13 cellular contexts compared by ENCODE assay signal in the genomic region with DNA sequence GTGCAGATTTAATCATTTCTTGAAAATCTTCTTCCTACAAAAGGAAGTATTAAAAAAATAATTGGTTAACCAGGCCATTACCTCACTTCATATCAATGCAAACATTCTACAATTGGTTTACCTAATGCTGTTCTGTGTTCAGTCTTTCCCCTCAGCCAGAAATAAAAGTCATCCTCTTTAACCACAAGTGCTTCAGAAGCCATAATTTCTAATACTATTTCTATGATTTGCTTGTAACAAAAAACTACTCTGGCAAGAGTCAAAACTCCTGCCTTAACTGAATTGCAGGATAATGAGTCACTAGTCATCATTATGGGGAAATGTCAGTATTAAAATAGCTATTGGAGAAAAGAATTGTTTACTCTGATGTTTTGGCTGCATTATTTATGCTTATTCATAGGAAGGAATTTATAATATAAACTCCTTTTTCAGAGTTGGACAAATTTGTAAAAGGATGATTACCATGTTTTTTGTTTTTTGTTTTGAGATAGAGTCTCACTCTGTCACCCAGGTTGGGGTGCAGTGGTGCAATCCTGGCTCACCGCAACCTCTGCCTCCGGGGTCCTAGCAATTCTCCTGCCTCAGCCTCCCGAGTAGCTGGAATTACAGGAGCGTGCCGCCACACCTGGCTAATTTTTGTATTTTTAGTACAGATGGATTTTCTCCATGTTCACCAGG. TPM values are rescaled to one million over a fixed set of nuclear protein-coding genes. Genes with fewer than 3 reads are reported as not detected.
DNase-seq lines count a peak whose midpoint lies in the region; ATAC-seq, FAIRE-seq and TF ChIP-seq lines count a peak whose summit lies in the region.
"Had no signal": no experiment of that assay in that cellular context is flagged by ENCODE, and none has a peak within 500 bp of the region (broad histone marks: within the 10 kb centered on the region; RNA-seq: fewer than 3 reads in every experiment).

No MANE protein-coding gene starts in this region.

- H3K27me3 ChIP-seq in PC-3 (ENCODE audit: low read length) (no peaks in the 10 kb centered on the region), esophagus muscularis mucosa (no peaks in the 10 kb centered on the region), pancreas (no peaks in the 10 kb centered on the region)

- H3K9me2 ChIP-seq in PC-3 (replicated peaks; ENCODE audit: low read length), result no peaks in the 10 kb centered on the region

- no peaks in the 10 kb centered on the region for H4K20me1 ChIP-seq in PC-3 (ENCODE audit: low read length)

- H3K27ac Mint-ChIP-seq in CD14-positive monocyte (peak overlapping the region in 5 of 7 donors; percentile 28 to 74 (median 64)), Calu3 (ENCODE audit: unreplicated experiment) (no peak overlapping the region)

- no peak for TF ChIP-seq POLR2A in esophagus muscularis mucosa (IDR thresholded peaks at IDR 0.05; ENCODE audit: low read depth)

- DNase-seq in CD14-positive monocyte (ENCODE audit: low spot score), result no peak
- peak; percentile 90 for DNase-seq in PC-3
- DNase-seq in esophagus muscularis mucosa (ENCODE audit: extremely low spot score), result no peak
- no peak for DNase-seq in pancreas
- DNase-seq in NCI-H748 (lab: John Stamatoyannopoulos, UW; ENCODE audit: unreplicated experiment), result no peak
- DNase-seq in Calu3, result no peak
- DNase-seq in RPMI8226, result no peak
- DNase-seq: activated effector memory CD4-positive, alpha-beta T cell treated with anti-CD3 and anti-CD28 coated beads, Interleukin-2, amount 50 U/mL, for 16 hours; left ventricle myocardium inferior; NCI-H1694 had no signal

- H3K36me3 Mint-ChIP-seq in CD14-positive monocyte (peaks cover 65 to 72% of the 10 kb centered on the region in 2 donors), Calu3 (ENCODE audit: insufficient read depth, unreplicated experiment) (no peaks in the 10 kb centered on the region)

- H3K36me3 ChIP-seq in PC-3 (ENCODE audit: low read depth, low read length), result no peaks in the 10 kb centered on the region
- H3K36me3 ChIP-seq in esophagus muscularis mucosa, result peaks cover 0 to 25% (median 3%) of the 10 kb centered on the region in 4 donors
- no peaks in the 10 kb centered on the region for H3K36me3 ChIP-seq in pancreas

- FAIRE-seq in pancreas (lab: Jason Lieb, UNC), result peak; percentile 92

- no peak for TF ChIP-seq CTCF in CD14-positive monocyte (IDR thresholded peaks at IDR 0.05)
- TF ChIP-seq CTCF in PC-3 (conservative IDR thresholded peaks at IDR 0.05; ENCODE audit: low read depth, low read length), result no peak
- TF ChIP-seq CTCF in esophagus muscularis mucosa (IDR thresholded peaks at IDR 0.05), result no peak
- no peak for TF ChIP-seq CTCF in pancreas (IDR thresholded peaks at IDR 0.05)
- TF ChIP-seq CTCF in Calu3 (IDR thresholded peaks at IDR 0.05; ENCODE audit: unreplicated experiment), result no peak

- H3K4me2 ChIP-seq in PC-3 (ENCODE audit: low read length), result peak overlapping the region; percentile 74

- peak; percentile 88 for ATAC-seq in PC-3
- peak in 2 of 4 donors; percentile 46 to 50 for ATAC-seq in pancreas
- ATAC-seq in HG03139 (IDR thresholded peaks at IDR 0.05; ENCODE audit: unreplicated experiment), result no peak
- ATAC-seq: activated CD4-positive, CD25-positive, alpha-beta regulatory T cell treated with anti-CD3 and anti-CD28 coated beads, Interleukin-2, amount 50 U/mL, for 24 hours; Panc1 had no signal

- BruUV-seq in PC-3 (replicated peaks; lab: Mats Ljungman, UMichigan) (TSS peak; percentile 82), Calu3 (replicated peaks; lab: Mats Ljungman, UMichigan) (no TSS peak)

- peak overlapping the region; percentile 46 for H3K9ac ChIP-seq in PC-3 (ENCODE audit: low read length)

- H3K4me1 ChIP-seq in PC-3 (ENCODE audit: insufficient read depth, low read length) (peaks cover 27% of the 10 kb centered on the region), esophagus muscularis mucosa (peaks cover 0 to 32% (median 16%) of the 10 kb centered on the region in 4 donors), pancreas (no peaks in the 10 kb centered on the region)
- H3K4me1 ChIP-seq: left ventricle myocardium inferior had no signal

- POLR2A ChIA-PET in PC-3 (lab: Charles Lee; ENCODE audit: unreplicated experiment), result interaction anchor here (0.6 kb wide), 2 partner anchors 36 to 571 kb away, joined by 3 to 5 read pairs; no protein-coding TSS in a partner anchor

- H3K9me3 Mint-ChIP-seq in CD14-positive monocyte (peaks cover 0 to 8% (median 3%) of the 10 kb centered on the region in 7 donors), Calu3 (ENCODE audit: low read depth, unreplicated experiment) (no peaks in the 10 kb centered on the region)

- H3K27ac ChIP-seq in PC-3 (ENCODE audit: low read length) (peak overlapping the region; percentile 89), esophagus muscularis mucosa (replicated peaks in 1 of 4) (peak overlapping the region; percentile 12 to 74 (median 58)), pancreas (no peak overlapping the region)
- H3K27ac ChIP-seq: left ventricle myocardium inferior had no signal

- H3K4me3 Mint-ChIP-seq in CD14-positive monocyte, result no peak overlapping the region
- H3K4me3 Mint-ChIP-seq in Calu3 (ENCODE audit: low read depth, unreplicated experiment), result no peak overlapping the region

- H3K79me2 ChIP-seq in PC-3 (ENCODE audit: low read length), result no peaks in the 10 kb centered on the region

- CTCF ChIA-PET in PC-3 (lab: Charles Lee), result interaction anchor here (0.7 to 1.5 kb wide), 2 partner anchors 125 to 313 kb away, joined by 4 read pairs; no protein-coding TSS in a partner anchor
- CTCF ChIA-PET in Calu3 (lab: Charles Lee), result no interaction called here

- H3F3A ChIP-seq in PC-3 (ENCODE audit: low read length, unreplicated experiment), result peaks cover 15% of the 10 kb centered on the region

- H3K9me3 ChIP-seq in PC-3 (ENCODE audit: low read length) (no peaks in the 10 kb centered on the region), esophagus muscularis mucosa (no peaks in the 10 kb centered on the region), pancreas (no peaks in the 10 kb centered on the region)
- H3K9me3 ChIP-seq: left ventricle myocardium inferior had no signal

- H3K4me1 Mint-ChIP-seq in CD14-positive monocyte (peaks cover 31% of the 10 kb centered on the region), Calu3 (ENCODE audit: low read depth, unreplicated experiment) (no peaks in the 10 kb centered on the region)

- no peak for TF ChIP-seq EP300 in esophagus muscularis mucosa (IDR thresholded peaks at IDR 0.05)

- WGBS in esophagus muscularis mucosa, result 74% methylated on average over 5 of the region's 5 CpGs
- WGBS in pancreas, 2 donors, result 97 to 98% methylated on average over 5 of the region's 5 CpGs

- H3K27me3 Mint-ChIP-seq in CD14-positive monocyte (ENCODE audit: low read depth in 3 of 3) (no peaks in the 10 kb centered on the region), Calu3 (ENCODE audit: unreplicated experiment) (no peaks in the 10 kb centered on the region)

- intact Hi-C loops in CD14-positive monocyte (cut with micrococcal nuclease) (no loop called here), PC-3 (cut with micrococcal nuclease) (loop anchor here (1.0 to 5.0 kb wide), 4 partner anchors 35 to 148 kb away; no protein-coding TSS in a partner anchor), esophagus muscularis mucosa (cut with DNase I) (no loop called here), pancreas (cut with DNase I) (no loop called here), Calu3 (cut with micrococcal nuclease; ENCODE audit: unreplicated experiment) (no loop called here)

- H3K4me3 ChIP-seq in PC-3 (ENCODE audit: low read length) (0 out of 2 replicates have a peak overlapping the region, but pooled peaks have one; percentile 29), esophagus muscularis mucosa (no peak overlapping the region), pancreas (no peak overlapping the region)
- H3K4me3 ChIP-seq: left ventricle myocardium inferior had no signal

- H2AFZ ChIP-seq in PC-3 (ENCODE audit: low read length), result peak overlapping the region; percentile 33; the same call in 1 of the 2 replicates

RNA-seq across cellular contexts. Expression of gene ODAD2, which starts 55.5 kb away (rescaled TPM):
- polyA plus RNA-seq in CD14-positive monocyte (not detected), pancreas (under 1 TPM in 1 of 2 donors, not detected in 1; 0.52 TPM)
- total RNA-seq in PC-3 (2014; rRNA removed) (2.1 and 3.4 TPM in 2 replicates), esophagus muscularis mucosa (under 1 TPM; 0.39 to 0.83 (median 0.79) TPM), pancreas (under 1 TPM in 2 of 6 donors, not detected in 4; 0.15 to 0.28 TPM), Calu3 (2022) (0.20 and 0.61 TPM in 2 replicates)

Comparison
In these comparisons a context has a peak if more than half of its experiments do, and no peak if none do; other contexts are left out.
1. H3K27ac ChIP-seq: peak in PC-3 (single experiment) and esophagus muscularis mucosa (4 of 4); none in pancreas (0 of 4).